ENCODE assay signal across 1 cellular context in the genomic region with DNA sequence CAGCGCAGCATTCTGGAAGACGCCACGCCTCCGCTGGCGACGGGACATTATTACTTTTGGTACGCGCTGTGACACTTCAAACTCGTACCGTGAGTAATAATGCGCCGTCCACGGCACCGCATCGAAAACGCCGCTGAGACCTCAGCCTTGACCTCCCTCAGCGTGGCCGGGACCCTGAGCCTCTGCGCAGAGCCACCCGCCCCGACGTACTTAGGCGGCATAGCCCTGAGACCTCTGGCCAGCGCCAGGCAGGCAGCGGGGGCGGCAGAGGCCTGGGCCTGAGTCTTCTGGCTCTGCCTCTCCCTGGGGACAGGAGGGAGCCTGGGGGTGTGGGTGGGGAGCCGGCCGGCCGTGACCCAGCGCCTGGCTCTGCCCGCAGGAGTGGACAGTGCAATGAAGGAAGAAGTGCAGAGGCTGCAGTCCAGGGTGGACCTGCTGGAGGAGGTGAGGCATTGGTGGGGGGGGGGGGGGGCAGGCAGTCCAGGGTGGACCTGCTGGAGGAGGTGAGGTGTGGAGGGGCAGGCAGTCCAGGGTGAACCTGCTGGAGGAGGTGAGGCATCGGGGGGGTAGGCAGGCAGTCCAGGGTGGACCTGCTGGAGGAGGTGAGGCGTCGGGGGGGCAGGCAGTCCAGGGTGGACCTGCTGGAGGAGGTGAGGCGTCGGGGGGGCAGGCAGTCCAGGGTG.
TF ChIP-seq lines count a peak whose summit lies in the region.

No MANE protein-coding gene starts in this region.

TF ChIP-seq in H1, 55 proteins besides CTCF, POLR2A, EP300 and RAD21:
- TF ChIP-seq NRF1 (IDR thresholded peaks at IDR 0.05; ENCODE audit: low read depth, low read length) (no peak), SP2 (IDR thresholded peaks at IDR 0.05; ENCODE audit: low read length) (no peak), CBX5 (IDR thresholded peaks at IDR 0.05; ENCODE audit: low read depth, low read length) (no peak), HDAC2 (IDR thresholded peaks at IDR 0.05; ENCODE audit: borderline replicate concordance in 1 of 2, low read depth in 2 of 2, low read length in 2 of 2) (no peak), NANOG (IDR thresholded peaks at IDR 0.05; ENCODE audit: insufficient read depth, low read depth, low read length, poor library complexity, severe bottlenecking) (no peak), CBX8 (IDR thresholded peaks at IDR 0.05; ENCODE audit: borderline replicate concordance, low read depth, low read length) (no peak)
- TF ChIP-seq, protein P1, sequence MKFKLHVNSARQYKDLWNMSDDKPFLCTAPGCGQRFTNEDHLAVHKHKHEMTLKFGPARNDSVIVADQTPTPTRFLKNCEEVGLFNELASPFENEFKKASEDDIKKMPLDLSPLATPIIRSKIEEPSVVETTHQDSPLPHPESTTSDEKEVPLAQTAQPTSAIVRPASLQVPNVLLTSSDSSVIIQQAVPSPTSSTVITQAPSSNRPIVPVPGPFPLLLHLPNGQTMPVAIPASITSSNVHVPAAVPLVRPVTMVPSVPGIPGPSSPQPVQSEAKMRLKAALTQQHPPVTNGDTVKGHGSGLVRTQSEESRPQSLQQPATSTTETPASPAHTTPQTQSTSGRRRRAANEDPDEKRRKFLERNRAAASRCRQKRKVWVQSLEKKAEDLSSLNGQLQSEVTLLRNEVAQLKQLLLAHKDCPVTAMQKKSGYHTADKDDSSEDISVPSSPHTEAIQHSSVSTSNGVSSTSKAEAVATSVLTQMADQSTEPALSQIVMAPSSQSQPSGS (IDR thresholded peaks at IDR 0.05; ENCODE audit: low read length): no peak
- TF ChIP-seq, protein P2, sequence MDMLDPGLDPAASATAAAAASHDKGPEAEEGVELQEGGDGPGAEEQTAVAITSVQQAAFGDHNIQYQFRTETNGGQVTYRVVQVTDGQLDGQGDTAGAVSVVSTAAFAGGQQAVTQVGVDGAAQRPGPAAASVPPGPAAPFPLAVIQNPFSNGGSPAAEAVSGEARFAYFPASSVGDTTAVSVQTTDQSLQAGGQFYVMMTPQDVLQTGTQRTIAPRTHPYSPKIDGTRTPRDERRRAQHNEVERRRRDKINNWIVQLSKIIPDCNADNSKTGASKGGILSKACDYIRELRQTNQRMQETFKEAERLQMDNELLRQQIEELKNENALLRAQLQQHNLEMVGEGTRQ (IDR thresholded peaks at IDR 0.05; ENCODE audit: low read length): no peak
